Comparison of ENCODE assay signal across 24 cellular contexts in the genomic region with DNA sequence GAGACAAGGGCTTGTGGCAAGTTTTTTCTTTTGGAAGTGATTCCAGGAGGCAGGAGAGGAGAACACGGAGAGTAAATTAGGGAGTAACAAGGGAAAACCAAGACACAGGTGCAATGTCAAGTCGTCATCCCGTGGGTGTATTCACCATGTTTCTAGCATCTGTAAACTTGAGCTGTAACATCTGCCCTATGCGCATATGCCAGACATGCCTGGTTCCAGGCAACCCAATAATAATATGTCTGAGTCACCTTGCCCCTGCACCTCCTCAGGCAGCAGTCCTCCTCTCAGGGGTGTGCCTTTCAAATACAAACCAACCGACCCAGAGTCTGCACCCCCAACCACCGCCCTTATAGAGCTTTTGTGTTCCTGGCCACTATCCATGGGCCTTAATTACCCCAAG.
DNase-seq lines count a peak whose midpoint lies in the region; ATAC-seq and TF ChIP-seq lines count a peak whose summit lies in the region.
"Had no signal": no experiment of that assay in that cellular context is flagged by ENCODE, and none has a peak within 500 bp of the region (broad histone marks: within the 10 kb centered on the region; RNA-seq: fewer than 3 reads in every experiment).

No MANE protein-coding gene starts in this region.

- no peaks in the 10 kb centered on the region for H3K4me1 ChIP-seq in foreskin keratinocyte
- H3K4me1 ChIP-seq in uterus, result no peaks in the 10 kb centered on the region
- H3K4me1 ChIP-seq: A549; BLaER1 treated with 17β-estradiol and CSF1 and Interleukin-3, amounts not matched to agents 10 nM and 100 nM; Caco-2 had no signal

- TF ChIP-seq POLR2A in uterus (IDR thresholded peaks at IDR 0.05), result no peak

- H3K9me3 ChIP-seq in uterus, result no peaks in the 10 kb centered on the region
- H3K9me3 ChIP-seq: A549, Caco-2 had no signal

- H3K27ac ChIP-seq in foreskin keratinocyte, result no peak overlapping the region
- peak overlapping the region; percentile 66 to 88 for H3K27ac ChIP-seq in uterus
- H3K27ac ChIP-seq: 22Rv1; A549; BLaER1 treated with 17β-estradiol and CSF1 and Interleukin-3, amounts not matched to agents 10 nM and 100 nM; C4-2B had no signal

- ATAC-seq in foreskin keratinocyte (peak; percentile 50), GM18867 (IDR thresholded peaks at IDR 0.05; ENCODE audit: unreplicated experiment) (no peak), GM19328 (IDR thresholded peaks at IDR 0.05; ENCODE audit: unreplicated experiment) (no peak), GM18861 (IDR thresholded peaks at IDR 0.05; ENCODE audit: unreplicated experiment) (no peak)
- ATAC-seq: A549; CD8-positive, alpha-beta T cell; GM12878 had no signal

- peak; percentile 73 for DNase-seq in DMS 273 (lab: John Stamatoyannopoulos, UW; ENCODE audit: unreplicated experiment)
- no peak for DNase-seq in DMS 273 treated with DMSO at 0.1 percent for 48 hours (lab: John Stamatoyannopoulos, UW)
- peak; percentile 60 for DNase-seq in NCI-H2171 treated with DMSO at 0.1 percent for 48 hours (lab: John Stamatoyannopoulos, UW)
- no peak for DNase-seq in foreskin keratinocyte
- DNase-seq in uterus, result peak; percentile 60
- DNase-seq: AML-193; Caco-2; Calu3; CD4-positive, alpha-beta T cell; CD8-positive, alpha-beta T cell; DMS153; DMS53; DMS79; DND-41; EL; GDM1 had no signal

- TF ChIP-seq CTCF in foreskin keratinocyte (conservative IDR thresholded peaks at IDR 0.05) (no peak), uterus (IDR thresholded peaks at IDR 0.05) (no peak)

- H3K4me3 ChIP-seq in uterus, result no peak overlapping the region
- H3K4me3 ChIP-seq: A549; BLaER1 treated with 17β-estradiol and CSF1 and Interleukin-3, amounts not matched to agents 10 nM and 100 nM; GM12878 had no signal

- intact Hi-C loops in uterus (cut with DNase I; ENCODE audit: low total_unique reads), result no loop called here

- no peaks in the 10 kb centered on the region for H3K27me3 ChIP-seq in foreskin keratinocyte
- H3K27me3 ChIP-seq in uterus, result no peaks in the 10 kb centered on the region
- H3K27me3 ChIP-seq: BLaER1 treated with 17β-estradiol and CSF1 and Interleukin-3, amounts not matched to agents 10 nM and 100 nM had no signal

- H3K36me3 ChIP-seq in uterus, result no peaks in the 10 kb centered on the region
- H3K36me3 ChIP-seq: BLaER1 treated with 17β-estradiol and CSF1 and Interleukin-3, amounts not matched to agents 10 nM and 100 nM had no signal

Comparison
In these comparisons a context has a peak if more than half of its experiments do, and no peak if none do; other contexts are left out.
1. DNase-seq: peak in DMS 273 (single experiment), NCI-H2171 treated with DMSO at 0.1 percent for 48 hours (single experiment) and uterus (2 of 2); none in DMS 273 treated with DMSO at 0.1 percent for 48 hours (single experiment) and foreskin keratinocyte (0 of 2).